24 cellular contexts compared by ENCODE assay signal in the genomic region with DNA sequence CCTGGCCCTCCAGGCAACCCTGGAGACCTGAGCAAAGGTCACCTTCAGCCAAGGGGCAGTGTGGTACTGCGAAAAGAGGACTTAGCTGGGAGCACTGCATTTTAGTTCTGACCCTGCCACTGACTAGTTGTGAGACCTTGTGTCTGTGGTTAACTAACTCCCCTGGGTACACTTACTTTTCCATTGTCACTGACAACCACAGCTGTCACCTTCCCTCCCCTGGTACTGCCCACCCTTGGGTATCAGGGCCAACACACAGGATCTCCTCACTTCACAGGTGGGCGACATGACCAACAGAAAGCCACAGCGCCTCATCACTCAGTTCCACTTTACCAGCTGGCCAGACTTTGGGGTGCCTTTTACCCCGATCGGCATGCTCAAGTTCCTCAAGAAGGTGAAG. TPM values are rescaled to one million over a fixed set of nuclear protein-coding genes. Genes with fewer than 3 reads are reported as not detected.
DNase-seq lines count a peak whose midpoint lies in the region; ATAC-seq, FAIRE-seq and TF ChIP-seq lines count a peak whose summit lies in the region.
"Had no signal": no experiment of that assay in that cellular context is flagged by ENCODE, and none has a peak within 500 bp of the region (broad histone marks: within the 10 kb centered on the region; RNA-seq: fewer than 3 reads in every experiment).

No MANE protein-coding gene starts in this region.

- no peak overlapping the region for H4K5ac ChIP-seq in IMR-90 (ENCODE audit: low read depth, low read length)

- no peak overlapping the region for H2AK5ac ChIP-seq in IMR-90 (ENCODE audit: low read depth, low read length)

- H2BK20ac ChIP-seq in IMR-90 (ENCODE audit: low read depth, low read length): no peak overlapping the region

- H3K27ac ChIP-seq in IMR-90 (ENCODE audit: insufficient read depth, low read length) (no peak overlapping the region), parathyroid adenoma (peak overlapping the region; percentile 59), upper lobe of left lung (no peak overlapping the region)
- H3K27ac ChIP-seq: 22Rv1 had no signal

- TF ChIP-seq EP300 in upper lobe of left lung (IDR thresholded peaks at IDR 0.05): no peak

- H3K4me2 ChIP-seq in IMR-90 (ENCODE audit: low read depth, low read length) (no peak overlapping the region), parathyroid adenoma (ENCODE audit: low read length) (peak overlapping the region; percentile 1)

- in situ Hi-C loops in IMR-90 (cut with MboI; ENCODE audit: low sequenced_read_pairs): no loop called here

- H3K79me1 ChIP-seq in IMR-90 (ENCODE audit: low read depth in 1 of 2, low read length in 2 of 2): no peaks in the 10 kb centered on the region

- FAIRE-seq in bronchial epithelial cell (lab: Jason Lieb, UNC): peak; percentile 55
- FAIRE-seq: G401.6, GM12878, GM18507, H1 had no signal

- H3K9me1 ChIP-seq in IMR-90 (ENCODE audit: insufficient read depth, low read length): 0 out of 2 replicates have a peak, but pooled peaks cover 10% of the 10 kb centered on the region

- H2AFZ ChIP-seq in IMR-90 (replicated peaks; ENCODE audit: low read length, poor library complexity) (no peak overlapping the region), parathyroid adenoma (no peak overlapping the region)

- no peak for TF ChIP-seq RAD21 in IMR-90 (IDR thresholded peaks at IDR 0.05; ENCODE audit: low read length)

- no peak overlapping the region for H2BK120ac ChIP-seq in IMR-90 (ENCODE audit: low read depth, low read length)

- no peak overlapping the region for H3K23ac ChIP-seq in IMR-90 (ENCODE audit: low read depth, low read length)

- H4K8ac ChIP-seq in IMR-90 (ENCODE audit: low read depth in 2 of 2, low read length in 2 of 2): no peak overlapping the region

- no peak overlapping the region for H3K18ac ChIP-seq in IMR-90 (ENCODE audit: low read depth, low read length)

- H3K36me3 Mint-ChIP-seq in activated CD4-positive, alpha-beta T cell treated with anti-CD3 and anti-CD28 coated beads for 36 hours (ENCODE audit: low read depth): peaks cover 48% of the 10 kb centered on the region

- BruUV-seq in IMR-90 (replicated peaks; lab: Mats Ljungman, UMichigan): no TSS peak

- dilution Hi-C loops in IMR-90 (cut with HindIII; ENCODE audit: low sequenced_read_pairs, unreplicated experiment): no loop called here

- no peak for TF ChIP-seq CTCF in IMR-90 (conservative IDR thresholded peaks at IDR 0.05; ENCODE audit: low read depth, low read length)
- TF ChIP-seq CTCF in bronchial epithelial cell (IDR thresholded peaks at IDR 0.05; ENCODE audit: insufficient read depth, low read length, severe bottlenecking): no peak
- no peak for TF ChIP-seq CTCF in parathyroid adenoma (IDR thresholded peaks at IDR 0.05)
- TF ChIP-seq CTCF in upper lobe of left lung (IDR thresholded peaks at IDR 0.05): no peak

- H4K91ac ChIP-seq in IMR-90 (ENCODE audit: insufficient read depth, low read depth, low read length): no peak overlapping the region

- H3K9me3 Mint-ChIP-seq in activated CD4-positive, alpha-beta T cell treated with anti-CD3 and anti-CD28 coated beads for 36 hours (ENCODE audit: low read depth): no peaks in the 10 kb centered on the region
- H3K9me3 Mint-ChIP-seq: CD8-positive, alpha-beta memory T cell had no signal

- ATAC-seq in activated CD4-positive, alpha-beta T cell treated with anti-CD3 and anti-CD28 coated beads for 36 hours: no peak
- no peak for ATAC-seq in IMR-90 (ENCODE audit: low read depth)
- no peak for ATAC-seq in upper lobe of left lung (ENCODE audit: low FRiP score in 2 of 2)
- ATAC-seq in GM18868 (IDR thresholded peaks at IDR 0.05; ENCODE audit: unreplicated experiment): no peak
- ATAC-seq: GM12878 had no signal

- H3K27me3 ChIP-seq in IMR-90 (ENCODE audit: control insufficient read depth, insufficient read depth, low read length) (no peaks in the 10 kb centered on the region), bronchial epithelial cell (ENCODE audit: control insufficient read depth, insufficient read depth, low read length) (no peaks in the 10 kb centered on the region), parathyroid adenoma (ENCODE audit: control insufficient read depth, insufficient read depth, low read length) (no peaks in the 10 kb centered on the region), upper lobe of left lung (no peaks in the 10 kb centered on the region)
- H3K27me3 ChIP-seq: BE2C had no signal

- H3K36me3 ChIP-seq in IMR-90 (ENCODE audit: control insufficient read depth, insufficient read depth, low read length) (peaks cover 36% of the 10 kb centered on the region), bronchial epithelial cell (ENCODE audit: control insufficient read depth, insufficient read depth, low read length) (peaks cover 10% of the 10 kb centered on the region), parathyroid adenoma (ENCODE audit: control insufficient read depth, insufficient read depth, low read length) (no peaks in the 10 kb centered on the region), upper lobe of left lung (peaks cover 13 to 68% (median 57%) of the 10 kb centered on the region in 4 donors)

- H3K4ac ChIP-seq in IMR-90 (ENCODE audit: low read depth, low read length): no peak overlapping the region

- H3K4me3 Mint-ChIP-seq in activated CD4-positive, alpha-beta T cell treated with anti-CD3 and anti-CD28 coated beads for 36 hours: no peak overlapping the region
- H3K4me3 Mint-ChIP-seq: CD8-positive, alpha-beta memory T cell had no signal

- peaks cover 13% of the 10 kb centered on the region for H3K4me1 Mint-ChIP-seq in activated CD4-positive, alpha-beta T cell treated with anti-CD3 and anti-CD28 coated beads for 36 hours
- H3K4me1 Mint-ChIP-seq: CD8-positive, alpha-beta memory T cell had no signal

- CTCF ChIA-PET in activated CD4-positive, alpha-beta T cell treated with anti-CD3 and anti-CD28 coated beads for 36 hours (lab: Charles Lee): interaction anchor here (0.8 kb wide), 1 partner anchor 66 kb away, joined by 3 read pairs; no protein-coding TSS in a partner anchor
- CTCF ChIA-PET in IMR-90 (lab: Yijun Ruan, JAX): no interaction called here

- no peak overlapping the region for H3K9ac ChIP-seq in IMR-90 (ENCODE audit: low read depth, low read length)
- no peak overlapping the region for H3K9ac ChIP-seq in parathyroid adenoma

- H2BK15ac ChIP-seq in IMR-90 (ENCODE audit: low read depth, low read length): no peak overlapping the region

- H3K79me2 ChIP-seq in parathyroid adenoma: no peaks in the 10 kb centered on the region

- WGBS in IMR-90 (ENCODE audit: extremely low coverage in 2 of 2, insufficient read length in 1 of 2), 2 experiments: 100% methylated on average over 2 of the region's 5 CpGs; no CpG with 5 or more reads in 1 of the 2 experiments
- 98 to 100% methylated on average over 5 of the region's 5 CpGs for WGBS in upper lobe of left lung, 2 donors

- intact Hi-C loops in activated CD4-positive, alpha-beta T cell treated with anti-CD3 and anti-CD28 coated beads for 36 hours (cut with DNase I, micrococcal nuclease): no loop called here
- intact Hi-C loops in IMR-90 (cut with micrococcal nuclease): no loop called here

- H2AK9ac ChIP-seq in IMR-90 (replicated peaks; ENCODE audit: low read depth, low read length, poor library complexity): peak overlapping the region; percentile 15

- H3K14ac ChIP-seq in IMR-90 (replicated peaks; ENCODE audit: low read depth, low read length): no peak overlapping the region

- no peaks in the 10 kb centered on the region for H4K20me1 ChIP-seq in IMR-90 (ENCODE audit: insufficient read depth, low read length)

- POLR2A ChIA-PET in activated CD4-positive, alpha-beta T cell treated with anti-CD3 and anti-CD28 coated beads for 36 hours (lab: Charles Lee): interaction anchor here (0.6 kb wide), 1 partner anchor 20 kb away, joined by 3 read pairs; no protein-coding TSS in a partner anchor
- POLR2A ChIA-PET in IMR-90 (lab: Charles Lee; ENCODE audit: unreplicated experiment): no interaction called here

- H3K27ac Mint-ChIP-seq in activated CD4-positive, alpha-beta T cell treated with anti-CD3 and anti-CD28 coated beads for 36 hours: peak overlapping the region; percentile 69

- no peak overlapping the region for H3K56ac ChIP-seq in IMR-90 (ENCODE audit: extremely low read depth, insufficient read depth, low read length)

- H3K4me1 ChIP-seq in IMR-90 (ENCODE audit: control insufficient read depth, insufficient read depth, low read length) (no peaks in the 10 kb centered on the region), parathyroid adenoma (peaks cover 20% of the 10 kb centered on the region), upper lobe of left lung (no peaks in the 10 kb centered on the region)
- H3K4me1 ChIP-seq: BE2C had no signal

- no peak overlapping the region for H3K4me3 ChIP-seq in IMR-90 (ENCODE audit: insufficient read depth, low read depth, low read length)
- H3K4me3 ChIP-seq in bronchial epithelial cell (ENCODE audit: low read depth, low read length): no peak overlapping the region
- H3K4me3 ChIP-seq in parathyroid adenoma (ENCODE audit: low read depth, low read length): no peak overlapping the region
- H3K4me3 ChIP-seq in upper lobe of left lung: no peak overlapping the region
- H3K4me3 ChIP-seq: GM12878 had no signal

- no peaks in the 10 kb centered on the region for H3K27me3 Mint-ChIP-seq in activated CD4-positive, alpha-beta T cell treated with anti-CD3 and anti-CD28 coated beads for 36 hours
- H3K27me3 Mint-ChIP-seq: CD8-positive, alpha-beta memory T cell had no signal

- no peak for DNase-seq in activated CD4-positive, alpha-beta T cell treated with anti-CD3 and anti-CD28 coated beads for 36 hours
- DNase-seq in activated CD4-positive, alpha-beta T cell treated with anti-CD3 and anti-CD28 coated beads, Interleukin-2, amount 50 U/mL, for 48 hours: no peak
- no peak for DNase-seq in IMR-90
- DNase-seq in bronchial epithelial cell (ENCODE audit: low read depth): no peak
- DNase-seq in DMS79 treated with DMSO at 0.1 percent for 48 hours (lab: John Stamatoyannopoulos, UW): no peak
- DNase-seq in upper lobe of left lung: no peak
- DNase-seq: BE2C; CD8-positive, alpha-beta memory T cell; DND-41; KBM-7; NCI-H1436; NCI-H2029; NCI-H2171; NCI-H446; NCI-H69 had no signal

- H3K9me3 ChIP-seq in IMR-90 (ENCODE audit: control insufficient read depth, insufficient read depth, low read length): no peaks in the 10 kb centered on the region
- H3K9me3 ChIP-seq in parathyroid adenoma (ENCODE audit: control insufficient read depth, low read length): no peaks in the 10 kb centered on the region
- no peaks in the 10 kb centered on the region for H3K9me3 ChIP-seq in upper lobe of left lung
- H3K9me3 ChIP-seq: BE2C had no signal

- no peak for TF ChIP-seq POLR2A in IMR-90 (IDR thresholded peaks at IDR 0.05; ENCODE audit: low read depth, low read length)
- no peak for TF ChIP-seq POLR2A in upper lobe of left lung (IDR thresholded peaks at IDR 0.05)

- no peak overlapping the region for H2BK5ac ChIP-seq in IMR-90 (ENCODE audit: low read depth, low read length, poor library complexity, severe bottlenecking)

RNA-seq across cellular contexts. Expression of a gene that starts 21.6 kb away (rescaled TPM):
- 1 to 10 TPM; 8.0 to 8.3 TPM for total RNA-seq in activated CD4-positive, alpha-beta T cell treated with anti-CD3 and anti-CD28 coated beads for 36 hours
- total RNA-seq in IMR-90 (2012; rRNA removed) (0.18 and 0.28 TPM in 2 replicates), bronchial epithelial cell (0.13 and 0.53 TPM in 2 replicates), upper lobe of left lung (1 to 10 TPM in 1 of 6 donors, not detected in 5; 1.1 TPM)
- polyA plus RNA-seq in IMR-90 (2012; rRNA removed): 0.16 and 0.21 TPM in 2 replicates
- polyA plus RNA-seq in IMR-90 (2012; cell fraction: cytosol; rRNA removed): not detected in 2 replicates
- polyA plus RNA-seq in IMR-90 (2012; cell fraction: nucleus; rRNA removed; ENCODE audit: low replicate concordance): 1.7 and 3.5 TPM in 2 replicates
- total RNA-seq: RPMI7951 had no signal
- polyA plus RNA-seq: AG04450; CD8-positive, alpha-beta memory T cell had no signal

RNA-seq across cellular contexts. Expression of a gene that starts 24.1 kb away (rescaled TPM):
- total RNA-seq in activated CD4-positive, alpha-beta T cell treated with anti-CD3 and anti-CD28 coated beads for 36 hours: 100 to 1,000 TPM; 107 to 153 TPM
- total RNA-seq in IMR-90 (2012; rRNA removed): 22.2 and 24.7 TPM in 2 replicates
- 38.6 and 49.5 TPM in 2 replicates for polyA plus RNA-seq in IMR-90 (2012; rRNA removed)
- polyA plus RNA-seq in IMR-90 (2012; cell fraction: cytosol; rRNA removed): 53.9 and 56.0 TPM in 2 replicates
- polyA plus RNA-seq in IMR-90 (2012; cell fraction: nucleus; rRNA removed; ENCODE audit: low replicate concordance): 20.0 and 35.2 TPM in 2 replicates
- 68.0 and 69.5 TPM in 2 replicates for total RNA-seq in bronchial epithelial cell
- 10 to 100 TPM; 36.7 to 65.5 (median 51.4) TPM for total RNA-seq in upper lobe of left lung

RNA-seq across cellular contexts. Expression of a gene that starts 49.6 kb away (rescaled TPM):
- under 1 TPM in 1 of 2 experiments, not detected in 1; 0.40 TPM for total RNA-seq in activated CD4-positive, alpha-beta T cell treated with anti-CD3 and anti-CD28 coated beads for 36 hours
- total RNA-seq in IMR-90 (2012; rRNA removed): not detected in 2 replicates
- polyA plus RNA-seq in IMR-90 (2012; rRNA removed): not detected in 2 replicates
- polyA plus RNA-seq in IMR-90 (2012; cell fraction: cytosol; rRNA removed): not detected in 2 replicates
- polyA plus RNA-seq in IMR-90 (2012; cell fraction: nucleus; rRNA removed; ENCODE audit: low replicate concordance): not detected in 2 replicates
- not detected in 2 replicates for total RNA-seq in bronchial epithelial cell
- total RNA-seq in upper lobe of left lung: 1 to 10 TPM in 1 of 6 donors, not detected in 5; 2.7 TPM
- total RNA-seq: GM12878, H1, RPMI7951 had no signal
- polyA plus RNA-seq: AG04450, GM12878, H1 had no signal
